ENCODE assay signal across 1 cellular context in the genomic region with DNA sequence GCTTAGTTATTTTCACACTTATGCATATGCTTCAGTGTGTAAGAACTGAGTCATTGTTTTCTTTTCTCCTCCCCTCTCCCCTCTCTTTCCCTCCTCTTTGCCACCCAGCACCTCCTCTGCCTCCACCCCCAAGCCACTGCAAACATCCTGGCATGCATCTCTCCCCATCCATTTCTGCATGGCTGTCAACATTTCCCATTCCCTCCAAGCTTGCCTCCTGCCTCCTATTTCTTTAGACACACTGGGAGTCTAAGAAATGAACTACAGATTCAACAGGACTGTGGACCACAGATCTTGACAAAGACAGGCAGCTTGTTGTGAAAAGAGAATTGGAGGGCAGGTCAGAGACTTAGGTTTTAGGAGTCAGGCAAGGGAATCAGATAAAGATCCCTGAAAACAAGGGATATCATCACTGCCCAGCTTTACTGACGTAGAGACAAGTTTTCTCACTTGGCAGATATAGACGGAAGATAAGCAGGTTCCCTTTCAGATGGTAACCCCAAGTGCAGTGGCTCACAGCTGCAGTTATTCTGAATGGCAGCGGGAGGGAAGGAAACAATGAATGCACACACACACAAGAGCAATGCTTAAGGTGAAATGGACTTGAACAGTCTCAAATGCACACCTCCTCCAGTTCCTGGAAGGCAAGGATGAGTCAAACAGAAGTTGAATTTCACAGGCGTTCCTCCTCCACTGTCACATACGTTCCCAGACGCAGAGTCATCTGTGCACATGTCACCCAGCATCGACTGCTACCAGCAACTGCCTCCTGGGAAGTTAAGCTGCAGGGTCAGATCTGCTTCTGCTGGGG.
TF ChIP-seq lines count a peak whose summit lies in the region.

No MANE protein-coding gene starts in this region.

TF ChIP-seq in K562, 482 proteins besides CTCF, POLR2A, EP300 and RAD21 (continued from another document and continues in another):
- TF ChIP-seq, protein P1, sequence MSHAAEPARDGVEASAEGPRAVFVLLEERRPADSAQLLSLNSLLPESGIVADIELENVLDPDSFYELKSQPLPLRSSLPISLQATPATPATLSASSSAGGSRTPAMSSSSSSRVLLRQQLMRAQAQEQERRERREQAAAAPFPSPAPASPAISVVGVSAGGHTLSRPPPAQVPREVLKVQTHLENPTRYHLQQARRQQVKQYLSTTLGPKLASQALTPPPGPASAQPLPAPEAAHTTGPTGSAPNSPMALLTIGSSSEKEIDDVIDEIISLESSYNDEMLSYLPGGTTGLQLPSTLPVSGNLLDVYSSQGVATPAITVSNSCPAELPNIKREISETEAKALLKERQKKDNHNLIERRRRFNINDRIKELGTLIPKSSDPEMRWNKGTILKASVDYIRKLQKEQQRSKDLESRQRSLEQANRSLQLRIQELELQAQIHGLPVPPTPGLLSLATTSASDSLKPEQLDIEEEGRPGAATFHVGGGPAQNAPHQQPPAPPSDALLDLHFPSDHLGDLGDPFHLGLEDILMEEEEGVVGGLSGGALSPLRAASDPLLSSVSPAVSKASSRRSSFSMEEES (CRISPR knock-in tag; IDR thresholded peaks at IDR 0.05) = no peak
- TF ChIP-seq GABPB2 (CRISPR knock-in tag; conservative IDR thresholded peaks at IDR 0.05) (no peak), MAFK (IDR thresholded peaks at IDR 0.05; ENCODE audit: low read length) (no peak), SAFB2 (IDR thresholded peaks at IDR 0.05; ENCODE audit: borderline replicate concordance, low read depth, low read length, severe bottlenecking) (no peak), RNF219 (CRISPR knock-in tag; IDR thresholded peaks at IDR 0.05) (no peak), RAD51 (IDR thresholded peaks at IDR 0.05; ENCODE audit: borderline replicate concordance, low read depth) (no peak), ZNF77 (CRISPR knock-in tag; IDR thresholded peaks at IDR 0.05) (no peak), KDM4B (IDR thresholded peaks at IDR 0.05; ENCODE audit: borderline replicate concordance in 2 of 2, low read depth in 1 of 2) (no peak), KLF6 (CRISPR knock-in tag; IDR thresholded peaks at IDR 0.05; ENCODE audit: borderline replicate concordance) (no peak), ZNF436 (CRISPR knock-in tag; IDR thresholded peaks at IDR 0.05) (no peak), ZNF354B (CRISPR knock-in tag; IDR thresholded peaks at IDR 0.05) (no peak), CHD7 (IDR thresholded peaks at IDR 0.05; ENCODE audit: low read depth, low read length) (no peak), IRF2 (CRISPR knock-in tag; IDR thresholded peaks at IDR 0.05) (no peak), MNT (conservative IDR thresholded peaks at IDR 0.05) (peak in 1 of 2 experiments; percentile 57; a peak in 3 of 4 replicates), CHD2 (IDR thresholded peaks at IDR 0.05; ENCODE audit: low read depth, low read length) (no peak), PHB2 (IDR thresholded peaks at IDR 0.05; ENCODE audit: low read depth) (no peak), SIN3B (IDR thresholded peaks at IDR 0.05; ENCODE audit: low read depth) (no peak), SRSF9 (IDR thresholded peaks at IDR 0.05; ENCODE audit: borderline replicate concordance, low read depth, low read length) (no peak), GATAD2B (IDR thresholded peaks at IDR 0.05; ENCODE audit: borderline replicate concordance) (no peak), ADNP (tag; IDR thresholded peaks at IDR 0.05) (no peak), JUND (IDR thresholded peaks at IDR 0.05; ENCODE audit: borderline replicate concordance, low read depth, low read length) (peak; percentile 65), JUND (tag; IDR thresholded peaks at IDR 0.05; ENCODE audit: borderline replicate concordance, low read depth, low read length) (peak; percentile 85; the same call in 2 of the 3 replicates), WHSC1 (IDR thresholded peaks at IDR 0.05; ENCODE audit: low read length) (no peak), NELFE (IDR thresholded peaks at IDR 0.05; ENCODE audit: insufficient read depth, insufficient read length) (no peak), FOXK2 (conservative IDR thresholded peaks at IDR 0.05 in 1 of 2, IDR thresholded peaks at IDR 0.05 in 1 of 2; ENCODE audit: low read depth in 2 of 2) (no peak), NCOR1 (IDR thresholded peaks at IDR 0.05) (peak; percentile 37; the same call in 1 of the 2 replicates), NCOA4 (IDR thresholded peaks at IDR 0.05; ENCODE audit: partially characterized antibody) (no peak)
- TF ChIP-seq, protein P2, sequence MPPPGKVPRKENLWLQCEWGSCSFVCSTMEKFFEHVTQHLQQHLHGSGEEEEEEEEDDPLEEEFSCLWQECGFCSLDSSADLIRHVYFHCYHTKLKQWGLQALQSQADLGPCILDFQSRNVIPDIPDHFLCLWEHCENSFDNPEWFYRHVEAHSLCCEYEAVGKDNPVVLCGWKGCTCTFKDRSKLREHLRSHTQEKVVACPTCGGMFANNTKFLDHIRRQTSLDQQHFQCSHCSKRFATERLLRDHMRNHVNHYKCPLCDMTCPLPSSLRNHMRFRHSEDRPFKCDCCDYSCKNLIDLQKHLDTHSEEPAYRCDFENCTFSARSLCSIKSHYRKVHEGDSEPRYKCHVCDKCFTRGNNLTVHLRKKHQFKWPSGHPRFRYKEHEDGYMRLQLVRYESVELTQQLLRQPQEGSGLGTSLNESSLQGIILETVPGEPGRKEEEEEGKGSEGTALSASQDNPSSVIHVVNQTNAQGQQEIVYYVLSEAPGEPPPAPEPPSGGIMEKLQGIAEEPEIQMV (tag; conservative IDR thresholded peaks at IDR 0.05; ENCODE audit: low read depth) = no peak
- TF ChIP-seq, protein P3, sequence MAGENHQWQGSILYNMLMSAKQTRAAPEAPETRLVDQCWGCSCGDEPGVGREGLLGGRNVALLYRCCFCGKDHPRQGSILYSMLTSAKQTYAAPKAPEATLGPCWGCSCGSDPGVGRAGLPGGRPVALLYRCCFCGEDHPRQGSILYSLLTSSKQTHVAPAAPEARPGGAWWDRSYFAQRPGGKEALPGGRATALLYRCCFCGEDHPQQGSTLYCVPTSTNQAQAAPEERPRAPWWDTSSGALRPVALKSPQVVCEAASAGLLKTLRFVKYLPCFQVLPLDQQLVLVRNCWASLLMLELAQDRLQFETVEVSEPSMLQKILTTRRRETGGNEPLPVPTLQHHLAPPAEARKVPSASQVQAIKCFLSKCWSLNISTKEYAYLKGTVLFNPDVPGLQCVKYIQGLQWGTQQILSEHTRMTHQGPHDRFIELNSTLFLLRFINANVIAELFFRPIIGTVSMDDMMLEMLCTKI (IDR thresholded peaks at IDR 0.05; ENCODE audit: partially characterized antibody) = no peak
